27 cellular contexts compared by ENCODE assay signal in genomic region chr17:39955726-39956225, GRCh38. TPM values are rescaled to one million over a fixed set of nuclear protein-coding genes. Genes with fewer than 3 reads are reported as not detected.
"Had no signal": no experiment of that assay in that cellular context is flagged by ENCODE, and none has a peak within 500 bp of the region (broad histone marks: within the 10 kb centered on the region; RNA-seq: fewer than 3 reads in every experiment).

No MANE protein-coding gene starts in this region.

- H3K36me3 Mint-ChIP-seq: activated naive CD4-positive, alpha-beta T cell treated with anti-CD3 and anti-CD28 coated beads, Interleukin-2, amount 10 ng/mL, durations not matched to agents 7 days and 5 days; activated naive CD8-positive, alpha-beta T cell treated with anti-CD3 and anti-CD28 coated beads, Interleukin-2, amount 10 ng/mL, durations not matched to agents 7 days and 5 days had no signal

- H3K27ac ChIP-seq: breast epithelium, KMS-11, VCaP had no signal

- H3K4me1 ChIP-seq: breast epithelium had no signal

- H3K4me3 Mint-ChIP-seq: activated naive CD4-positive, alpha-beta T cell treated with anti-CD3 and anti-CD28 coated beads, Interleukin-2, amount 10 ng/mL, durations not matched to agents 7 days and 5 days; activated naive CD8-positive, alpha-beta T cell treated with anti-CD3 and anti-CD28 coated beads, Interleukin-2, amount 10 ng/mL, durations not matched to agents 7 days and 5 days; activated T-cell treated with anti-CD3 and anti-CD28 coated beads, Interleukin-2, amount 50 U/mL, for 72 hours; T-helper 17 cell had no signal

- DNase-seq: activated CD4-positive, alpha-beta T cell treated with anti-CD3 and anti-CD28 coated beads for 4 hours; activated CD8-positive, alpha-beta memory T cell treated with anti-CD3 and anti-CD28 coated beads, Interleukin-2, amount 50 U/mL, for 4 hours; activated CD8-positive, alpha-beta T cell treated with anti-CD3 and anti-CD28 coated beads for 36 hours; activated gamma-delta T cell treated with Interleukin-2 at 50 U/mL for 16 hours; activated naive CD4-positive, alpha-beta T cell treated with anti-CD3 and anti-CD28 coated beads, Interleukin-2, amount 10 ng/mL, durations not matched to agents 7 days and 5 days; activated naive CD8-positive, alpha-beta T cell treated with anti-CD3 and anti-CD28 coated beads, Interleukin-2, amount 10 ng/mL, durations not matched to agents 7 days and 5 days; activated T-cell treated with anti-CD3 and anti-CD28 coated beads, Interleukin-2, amount 50 U/mL, for 72 hours; aorta; caudate nucleus; NCI-H1092 treated with DMSO at 0.1 percent for 48 hours; NCI-H1417 treated with DMSO at 0.1 percent for 48 hours; NCI-H1694; NCI-H2029; NCI-H510A treated with DMSO at 0.1 percent for 48 hours; NCI-H69; NK-92 treated with Interleukin-12 subunit alpha and Interleukin-12 subunit beta, amount 100 ng/mL, for 24 hours; PC-3; SHP77; T-helper 17 cell had no signal

- H3K4me3 ChIP-seq: breast epithelium had no signal

- H3K27ac Mint-ChIP-seq: activated CD8-positive, alpha-beta T cell treated with anti-CD3 and anti-CD28 coated beads for 36 hours; activated naive CD4-positive, alpha-beta T cell treated with anti-CD3 and anti-CD28 coated beads, Interleukin-2, amount 10 ng/mL, durations not matched to agents 7 days and 5 days; activated naive CD8-positive, alpha-beta T cell treated with anti-CD3 and anti-CD28 coated beads, Interleukin-2, amount 10 ng/mL, durations not matched to agents 7 days and 5 days; activated T-cell treated with anti-CD3 and anti-CD28 coated beads, Interleukin-2, amount 50 U/mL, for 72 hours; activated T-helper 2 cell treated with anti-CD3 and anti-CD28 coated beads, Interferon-gamma antibody, Interleukin-2, Interleukin-4, amounts not matched to agents 10 μg/mL and 5 μg/mL and 100 μg/mL, durations not matched to agents 14 hours and 24 hours and 36 hours; T-helper 17 cell had no signal

- H3K27me3 Mint-ChIP-seq: activated CD8-positive, alpha-beta T cell treated with anti-CD3 and anti-CD28 coated beads for 36 hours; T-helper 17 cell had no signal

- H3K36me3 ChIP-seq: breast epithelium had no signal

- ATAC-seq: activated CD4-positive, CD25-positive, alpha-beta regulatory T cell treated with anti-CD3 and anti-CD28 coated beads, Interleukin-2, amount 50 U/mL, for 24 hours; activated CD8-positive, alpha-beta T cell treated with anti-CD3 and anti-CD28 coated beads for 36 hours; activated T-cell treated with anti-CD3 and anti-CD28 coated beads, Interleukin-2, amount 50 U/mL, for 72 hours; PC-3; T-helper 17 cell had no signal

- H3K27me3 ChIP-seq: breast epithelium had no signal

- H3K9me3 ChIP-seq: breast epithelium had no signal

- H3K4me2 ChIP-seq: KMS-11 had no signal

- H3K9me3 Mint-ChIP-seq: activated CD8-positive, alpha-beta T cell treated with anti-CD3 and anti-CD28 coated beads for 36 hours; activated naive CD4-positive, alpha-beta T cell treated with anti-CD3 and anti-CD28 coated beads, Interleukin-2, amount 10 ng/mL, durations not matched to agents 7 days and 5 days; activated naive CD8-positive, alpha-beta T cell treated with anti-CD3 and anti-CD28 coated beads, Interleukin-2, amount 10 ng/mL, durations not matched to agents 7 days and 5 days; activated T-cell treated with anti-CD3 and anti-CD28 coated beads, Interleukin-2, amount 50 U/mL, for 72 hours; activated T-helper 2 cell treated with anti-CD3 and anti-CD28 coated beads, Interferon-gamma antibody, Interleukin-2, Interleukin-4, amounts not matched to agents 10 μg/mL and 5 μg/mL and 100 μg/mL, durations not matched to agents 14 hours and 24 hours and 36 hours had no signal

RNA-seq across cellular contexts. Expression of gene GSDMA, which starts 7.0 kb away (rescaled TPM):
- total RNA-seq: cerebellum, PC-3, SK-MEL-5 had no signal

RNA-seq across cellular contexts. Expression of gene LRRC3C, which starts 28.2 kb away (rescaled TPM):
- total RNA-seq: activated CD8-positive, alpha-beta T cell treated with anti-CD3 and anti-CD28 coated beads for 36 hours; activated naive CD8-positive, alpha-beta T cell treated with anti-CD3 and anti-CD28 coated beads, Interleukin-2, amount 10 ng/mL, durations not matched to agents 7 days and 5 days; activated T-cell treated with anti-CD3 and anti-CD28 coated beads, Interleukin-2, amount 50 U/mL, for 72 hours; activated T-helper 2 cell treated with anti-CD3 and anti-CD28 coated beads, Interferon-gamma antibody, Interleukin-2, Interleukin-4, amounts not matched to agents 10 μg/mL and 5 μg/mL and 100 μg/mL, durations not matched to agents 14 hours and 24 hours and 36 hours; aorta; cerebellum; MCF 10A; PC-3; SK-MEL-5; T-helper 17 cell had no signal
